7 cellular contexts compared by ENCODE assay signal in genomic region chr16:88274126-88274750, GRCh38.
A peak's percentile ranks its signal among the peaks of the same experiment; 100 is the strongest.
DNase-seq lines count a peak whose midpoint lies in the region; ATAC-seq and TF ChIP-seq lines count a peak whose summit lies in the region.
"Not testable (repeated sequence)": the region's sequence is repeated elsewhere in the genome, so short reads cannot be mapped to it uniquely, and the experiment has no call there.

No MANE protein-coding gene starts in this region.

- WGBS in GM23248 (ENCODE audit: low coverage in 1 of 2, low lambda C conversion rate in 2 of 2, missing lambda C conversion rate in 2 of 2), 2 experiments = 10 to 14% methylated on average over 11 of the region's 11 CpGs
- 66 to 81% (median 69%) methylated on average over 9 to 11 of the region's 11 CpGs for WGBS in spleen, 5 donors

- H3F3A ChIP-seq in GM23248 (ENCODE audit: insufficient read depth) = not testable (repeated sequence)

- intact Hi-C loops in left lung (cut with DNase I); spleen (cut with DNase I; ENCODE audit: low total_unique reads): not testable (repeated sequence)

- not testable (repeated sequence) for H3K36me3 Mint-ChIP-seq in nephron (ENCODE audit: low read depth)

- not testable (repeated sequence) for H3K9me3 ChIP-seq in GM23248 (ENCODE audit: low read depth); left lung; spleen

- H3K4me3 Mint-ChIP-seq in nephron = peak overlapping the region; percentile 27 to 39 (median 32)

- H3K4me1 ChIP-seq in GM23248 (ENCODE audit: insufficient read depth) = peaks cover 13% of the 10 kb centered on the region
- H3K4me1 ChIP-seq in left lung, spleen: not testable (repeated sequence)

- H3K27me3 Mint-ChIP-seq in nephron (ENCODE audit: low read depth) = peaks cover 24% of the 10 kb centered on the region

- H3K9ac ChIP-seq in GM23248 = peak overlapping the region; percentile 66

- DNase-seq in GM23248 (peak; percentile 66), OCI-M1 (lab: John Stamatoyannopoulos, UW) (peak; percentile 61), dedifferentiated amniotic fluid mesenchymal stem cell (ENCODE audit: extremely low spot score) (peak; percentile 35), foreskin melanocyte (peak; percentile 50), spleen (peak; percentile 21)
- not testable (repeated sequence) for DNase-seq in left lung

- peak overlapping the region; percentile 35; the same call in 1 of the 2 replicates for H2AFZ ChIP-seq in GM23248

- not testable (repeated sequence) for H3K27me3 ChIP-seq in GM23248 (replicated peaks; ENCODE audit: insufficient read depth); spleen (replicated peaks in 1 of 7)
- H3K27me3 ChIP-seq in left lung = peaks cover 0 to 17% of the 10 kb centered on the region in 2 donors

- H3K9me2 ChIP-seq in GM23248 (ENCODE audit: insufficient read depth) = not testable (repeated sequence)

- not testable (repeated sequence) for TF ChIP-seq CTCF in left lung (IDR thresholded peaks at IDR 0.05); nephron (IDR thresholded peaks at IDR 0.05; ENCODE audit: unreplicated experiment in 3 of 3); spleen (IDR thresholded peaks at IDR 0.05 in 8 of 11, conservative IDR thresholded peaks at IDR 0.05 in 3 of 11)

- H4K20me1 ChIP-seq in GM23248 (ENCODE audit: insufficient read depth) = not testable (repeated sequence)

- H3K4me1 Mint-ChIP-seq in nephron = peaks cover 25% of the 10 kb centered on the region

- H3K4me2 ChIP-seq in GM23248 (ENCODE audit: unreplicated experiment) = peak overlapping the region; percentile 55

- not testable (repeated sequence) for H3K9me3 Mint-ChIP-seq in nephron

- peak overlapping the region; percentile 20; the same call in 1 of the 2 replicates for H3K4me3 ChIP-seq in GM23248
- not testable (repeated sequence) for H3K4me3 ChIP-seq in left lung, spleen

- in situ Hi-C loops in GM23248 (cut with MboI) = not testable (repeated sequence)

- not testable (repeated sequence) for H3K36me3 ChIP-seq in GM23248 (ENCODE audit: low read depth); left lung; spleen

- H3K27ac ChIP-seq in GM23248 (peak overlapping the region; percentile 61), left lung (peak overlapping the region in 1 of 2 donors; percentile 69)
- not testable (repeated sequence) for H3K27ac ChIP-seq in spleen

- ATAC-seq in left lung = peak; percentile 67

- H3K79me2 ChIP-seq in GM23248 (ENCODE audit: insufficient read depth) = not testable (repeated sequence)

- H3K27ac Mint-ChIP-seq in nephron = peak overlapping the region; percentile 63 to 83 (median 71)

- not testable (repeated sequence) for TF ChIP-seq POLR2A in spleen (IDR thresholded peaks at IDR 0.05)
